Comparison of ENCODE assay signal across 8 cellular contexts in genomic region chr14:105093426-105094192, GRCh38. TPM values are rescaled to one million over a fixed set of nuclear protein-coding genes. Genes with fewer than 3 reads are reported as not detected.
DNase-seq lines count a peak whose midpoint lies in the region; ATAC-seq and TF ChIP-seq lines count a peak whose summit lies in the region.

No MANE protein-coding gene starts in this region.

- CTCF ChIA-PET in Caco-2 (lab: Charles Lee) = interaction anchor here (0.6 to 1.0 kb wide), 3 partner anchors 14 to 76 kb away, joined by 3 read pairs; partner anchors contain the start of gene JAG2

- H3K4me3 Mint-ChIP-seq in Caco-2 (ENCODE audit: unreplicated experiment) = peak overlapping the region; percentile 73
- H3K4me3 Mint-ChIP-seq in activated CD4-positive, alpha-beta T cell treated with anti-CD3 and anti-CD28 coated beads, Interleukin-2, amount 10 ng/mL, durations not matched to agents 24 days and 14 days = peak overlapping the region; percentile 83

- H3K4me1 Mint-ChIP-seq in Caco-2 (ENCODE audit: low read depth, unreplicated experiment) = peaks cover 6% of the 10 kb centered on the region
- H3K4me1 Mint-ChIP-seq in activated CD4-positive, alpha-beta T cell treated with anti-CD3 and anti-CD28 coated beads, Interleukin-2, amount 10 ng/mL, durations not matched to agents 24 days and 14 days = peaks cover 16% of the 10 kb centered on the region

- H3K27me3 ChIP-seq in Caco-2 (replicated peaks; ENCODE audit: control insufficient read depth, insufficient read depth, low read length) (no peaks in the 10 kb centered on the region), lower lobe of right lung (ENCODE audit: low read depth) (no peaks in the 10 kb centered on the region)

- peak overlapping the region; percentile 89 for H3K27ac ChIP-seq in lower lobe of right lung

- H3K9me3 ChIP-seq in Caco-2 (peaks cover 4% of the 10 kb centered on the region; the same call in 1 of the 2 replicates), lower lobe of right lung (no peaks in the 10 kb centered on the region)

- H3K36me3 ChIP-seq in Caco-2 (ENCODE audit: control insufficient read depth, insufficient read depth, low read length) = no peaks in the 10 kb centered on the region
- no peaks in the 10 kb centered on the region for H3K36me3 ChIP-seq in lower lobe of right lung

- intact Hi-C loops in Caco-2 (cut with micrococcal nuclease; ENCODE audit: unreplicated experiment) = loop anchor here (1.0 kb wide), 1 partner anchor 74 kb away; no protein-coding TSS in a partner anchor
- intact Hi-C loops in activated CD4-positive, alpha-beta T cell treated with anti-CD3 and anti-CD28 coated beads, Interleukin-2, amount 10 ng/mL, durations not matched to agents 24 days and 14 days (cut with micrococcal nuclease) = loop anchor here (2.0 to 5.0 kb wide), 4 partner anchors 73 to 399 kb away; partner anchors contain the start of genes CDCA4, JAG2 and TEDC1
- intact Hi-C loops in lower lobe of right lung (cut with DNase I) = no loop called here

- H3K9me3 Mint-ChIP-seq in Caco-2 (ENCODE audit: unreplicated experiment) = peaks cover 3% of the 10 kb centered on the region
- no peaks in the 10 kb centered on the region for H3K9me3 Mint-ChIP-seq in activated CD4-positive, alpha-beta T cell treated with anti-CD3 and anti-CD28 coated beads, Interleukin-2, amount 10 ng/mL, durations not matched to agents 24 days and 14 days

- peaks cover 23% of the 10 kb centered on the region for H3K36me3 Mint-ChIP-seq in Caco-2 (ENCODE audit: insufficient read depth, unreplicated experiment)
- no peaks in the 10 kb centered on the region for H3K36me3 Mint-ChIP-seq in activated CD4-positive, alpha-beta T cell treated with anti-CD3 and anti-CD28 coated beads, Interleukin-2, amount 10 ng/mL, durations not matched to agents 24 days and 14 days (ENCODE audit: low read depth)

- ATAC-seq in GM21576 (IDR thresholded peaks at IDR 0.05; ENCODE audit: unreplicated experiment) (peak; percentile 45), lower lobe of right lung (peak; percentile 81 to 85), HG03571 (IDR thresholded peaks at IDR 0.05; ENCODE audit: unreplicated experiment) (no peak)

- no TSS peak for BruUV-seq in Caco-2 (replicated peaks; lab: Mats Ljungman, UMichigan)

- TF ChIP-seq CTCF in Caco-2 (IDR thresholded peaks at IDR 0.05; ENCODE audit: insufficient read depth in 1 of 2, low read depth in 1 of 2, low read length in 1 of 2, severe bottlenecking in 1 of 2, unreplicated experiment in 1 of 2) (peak; percentile 58 to 74), lower lobe of right lung (IDR thresholded peaks at IDR 0.05) (peak; percentile 55)

- DNase-seq in Caco-2 (peak; percentile 90 to 94), NAMALWA (ENCODE audit: low spot score) (peak; percentile 76), dermis blood vessel endothelial cell (peak; percentile 73), lower lobe of right lung (peak; percentile 89)
- peak; percentile 92 for DNase-seq in activated CD4-positive, alpha-beta T cell treated with anti-CD3 and anti-CD28 coated beads, Interleukin-2, amount 10 ng/mL, durations not matched to agents 24 days and 14 days
- peak; percentile 28 for DNase-seq in stimulated activated CD8-positive, alpha-beta memory T cell treated with anti-CD3 and anti-CD28 coated beads, Interleukin-15, amount 100 ng/mL, for 1 hour (ENCODE audit: low read depth)

- POLR2A ChIA-PET in Caco-2 (lab: Charles Lee) = interaction anchor here (0.8 kb wide), 1 partner anchor 207 kb away, joined by 3 read pairs; the partner anchor contains the start of gene BRF1

- H3K27ac Mint-ChIP-seq in Caco-2 (ENCODE audit: unreplicated experiment) = peak overlapping the region; percentile 67
- peak overlapping the region; percentile 79 for H3K27ac Mint-ChIP-seq in activated CD4-positive, alpha-beta T cell treated with anti-CD3 and anti-CD28 coated beads, Interleukin-2, amount 10 ng/mL, durations not matched to agents 24 days and 14 days

- no peaks in the 10 kb centered on the region for H3K27me3 Mint-ChIP-seq in Caco-2 (ENCODE audit: insufficient read depth, unreplicated experiment)
- peaks cover 8% of the 10 kb centered on the region for H3K27me3 Mint-ChIP-seq in activated CD4-positive, alpha-beta T cell treated with anti-CD3 and anti-CD28 coated beads, Interleukin-2, amount 10 ng/mL, durations not matched to agents 24 days and 14 days

- H3K4me1 ChIP-seq in Caco-2 (peaks cover 50% of the 10 kb centered on the region), lower lobe of right lung (peaks cover 49% of the 10 kb centered on the region)

- H3K4me3 ChIP-seq in Caco-2 (ENCODE audit: low read depth, low read length) = peak overlapping the region; percentile 81
- peak overlapping the region; percentile 71 for H3K4me3 ChIP-seq in lower lobe of right lung

RNA-seq across cellular contexts. Expression of gene GPR132, which starts 28.4 kb away (rescaled TPM):
- 0.19 TPM in 1 of 2 replicates, not detected in the other for total RNA-seq in Caco-2 (2022)
- 25.8 and 31.5 TPM in 2 replicates for total RNA-seq in activated CD4-positive, alpha-beta T cell treated with anti-CD3 and anti-CD28 coated beads, Interleukin-2, amount 10 ng/mL, durations not matched to agents 24 days and 14 days
- total RNA-seq in dermis blood vessel endothelial cell = 0.09 and 0.85 TPM in 2 replicates
- total RNA-seq in lower lobe of right lung = 7.2 TPM

Comparison
In these comparisons a context has a peak if more than half of its experiments do, and no peak if none do; other contexts are left out.
1. DNase-seq: peak in every context shown above with its lines; median percentile 92 in Caco-2; 92 in activated CD4-positive, alpha-beta T cell treated with anti-CD3 and anti-CD28 coated beads, Interleukin-2, amount 10 ng/mL, durations not matched to agents 24 days and 14 days; 89 in lower lobe of right lung; 76 in NAMALWA; 73 in dermis blood vessel endothelial cell; 28 in stimulated activated CD8-positive, alpha-beta memory T cell treated with anti-CD3 and anti-CD28 coated beads, Interleukin-15, amount 100 ng/mL, for 1 hour.